Comparison of ENCODE assay signal across 27 cellular contexts in genomic region chr17:289409-289808, GRCh38.
DNase-seq lines count a peak whose midpoint lies in the region; ATAC-seq and TF ChIP-seq lines count a peak whose summit lies in the region.
"Had no signal": no experiment of that assay in that cellular context is flagged by ENCODE, and none has a peak within 500 bp of the region (broad histone marks: within the 10 kb centered on the region; RNA-seq: fewer than 3 reads in every experiment).

No MANE protein-coding gene starts in this region.

- H4K20me1 ChIP-seq in H9 (ENCODE audit: control insufficient read depth, insufficient read depth, insufficient read length), result no peaks in the 10 kb centered on the region

- H3K27ac ChIP-seq in H9 (ENCODE audit: insufficient read length, low read depth, low read length) (no peak overlapping the region), left lung (no peak overlapping the region)
- H3K27ac ChIP-seq: body of pancreas, SJCRH30 had no signal

- no peaks in the 10 kb centered on the region for H3K9me3 Mint-ChIP-seq in H9
- H3K9me3 Mint-ChIP-seq: activated T-cell treated with anti-CD3 and anti-CD28 coated beads, Interleukin-2, amount 50 U/mL, for 24 hours; IgD-negative memory B cell; stimulated activated naive B cell treated with anti-CD40 and anti-IgM and Interleukin-4, amounts not matched to agents 10 μg/mL and 1 μg/mL and 100 μg/mL, for 72 hours; type B pancreatic cell had no signal

- H2BK5ac ChIP-seq in H9 (ENCODE audit: insufficient read length, low read length), result no peak overlapping the region

- H2AK5ac ChIP-seq in H9 (ENCODE audit: insufficient read length, low read length), result no peak overlapping the region

- WGBS in H9 (ENCODE audit: extremely low coverage, insufficient read length, low lambda C conversion rate), result no CpG with 5 or more reads among the region's 18 CpGs

- H2AFZ ChIP-seq in H9 (ENCODE audit: low read length), result no peak overlapping the region

- H2BK15ac ChIP-seq in H9 (ENCODE audit: low read depth, low read length), result no peak overlapping the region

- no peak overlapping the region for H3K4ac ChIP-seq in H9 (ENCODE audit: low read depth, low read length)

- DNase-seq in H9, result no peak
- no peak for DNase-seq in T-helper 17 cell
- peak; percentile 15 to 53 for DNase-seq in left lung
- DNase-seq in sciatic nerve (ENCODE audit: low spot score), result peak; percentile 38
- no peak for DNase-seq in SIG-M5 (lab: John Stamatoyannopoulos, UW)
- DNase-seq: activated CD4-positive, alpha-beta T cell treated with anti-CD3 and anti-CD28 coated beads, Interleukin-2, amount 50 U/mL, for 1 hour; activated naive CD4-positive, alpha-beta T cell; activated T-cell treated with anti-CD3 and anti-CD28 coated beads, Interleukin-2, amount 50 U/mL, for 24 hours; DMS53; HCEC 1CT; kidney glomerular epithelial cell; NCI-H1436 treated with DMSO at 0.1 percent for 48 hours; NCI-H2107; SJCRH30; substantia nigra; WERI-Rb-1 had no signal

- H3K4me1 ChIP-seq in H9 (ENCODE audit: insufficient read depth, low read length), result no peaks in the 10 kb centered on the region
- no peaks in the 10 kb centered on the region for H3K4me1 ChIP-seq in left lung
- H3K4me1 ChIP-seq: body of pancreas, Caco-2, SJCRH30 had no signal

- H3K36me3 ChIP-seq in left lung, result peaks cover 0 to 9% of the 10 kb centered on the region in 2 donors
- H3K36me3 ChIP-seq: SJCRH30 had no signal

- no peaks in the 10 kb centered on the region for H3K23me2 ChIP-seq in H9 (ENCODE audit: insufficient read length, low read depth, low read length, poor library complexity, severe bottlenecking)

- no peak overlapping the region for H4K91ac ChIP-seq in H9 (ENCODE audit: insufficient read length, low read depth, low read length)

- H2BK12ac ChIP-seq in H9 (ENCODE audit: insufficient read length, low read depth, low read length), result no peak overlapping the region

- H3K56ac ChIP-seq in H9 (ENCODE audit: insufficient read length, low read depth, low read length), result no peak overlapping the region

- H3K9me3 ChIP-seq in H9 (ENCODE audit: control insufficient read depth, low read depth, low read length) (no peaks in the 10 kb centered on the region), T-helper 17 cell (ENCODE audit: control insufficient read depth, low read length, poor library complexity, severe bottlenecking) (no peaks in the 10 kb centered on the region), left lung (no peaks in the 10 kb centered on the region)
- H3K9me3 ChIP-seq: body of pancreas, Caco-2, mucosa of descending colon, SJCRH30 had no signal

- H3K4me3 Mint-ChIP-seq in H9 (no peak overlapping the region), T-helper 17 cell (no peak overlapping the region)
- H3K4me3 Mint-ChIP-seq: activated T-cell treated with anti-CD3 and anti-CD28 coated beads, Interleukin-2, amount 50 U/mL, for 24 hours; CD14-positive monocyte; IgD-negative memory B cell; stimulated activated naive B cell treated with anti-CD40 and anti-IgM and Interleukin-4, amounts not matched to agents 10 μg/mL and 1 μg/mL and 100 μg/mL, for 72 hours; type B pancreatic cell had no signal

- TF ChIP-seq CTCF in H9 (conservative IDR thresholded peaks at IDR 0.05) (no peak), left lung (IDR thresholded peaks at IDR 0.05) (no peak)

- H3K4me1 Mint-ChIP-seq in H9, result peaks cover 4 to 21% of the 10 kb centered on the region in 2 experiments
- H3K4me1 Mint-ChIP-seq in T-helper 17 cell, result no peaks in the 10 kb centered on the region

- H3K4me3 ChIP-seq in left lung, result no peak overlapping the region
- H3K4me3 ChIP-seq: body of pancreas, mucosa of descending colon, SJCRH30 had no signal

- H3K27ac Mint-ChIP-seq in H9 (peak overlapping the region in 2 of 3 experiments; percentile 12 to 54; a peak in 2 of 7 replicates), T-helper 17 cell (peak overlapping the region; percentile 37)
- H3K27ac Mint-ChIP-seq: activated T-cell treated with anti-CD3 and anti-CD28 coated beads, Interleukin-2, amount 50 U/mL, for 24 hours; progenitor cell of endocrine pancreas; stimulated activated naive B cell treated with anti-CD40 and anti-IgM and Interleukin-4, amounts not matched to agents 10 μg/mL and 1 μg/mL and 100 μg/mL, for 72 hours; type B pancreatic cell had no signal

- no peak overlapping the region for H3T11ph ChIP-seq in H9 (ENCODE audit: low read length)

- intact Hi-C loops in left lung (cut with DNase I), result no loop called here
- intact Hi-C loops in sciatic nerve (cut with DNase I), result no loop called here

- H3K14ac ChIP-seq in H9 (ENCODE audit: insufficient read depth, low read length), result no peak overlapping the region

- no peak overlapping the region for H3K9ac ChIP-seq in H9 (ENCODE audit: extremely low read depth, insufficient read length, low read length)

- H2BK120ac ChIP-seq in H9 (ENCODE audit: low read depth, low read length, poor library complexity, severe bottlenecking), result no peak overlapping the region

- H3K79me1 ChIP-seq in H9 (ENCODE audit: insufficient read depth, low read depth, low read length, poor library complexity, severe bottlenecking), result no peaks in the 10 kb centered on the region

- no peak overlapping the region for H3K23ac ChIP-seq in H9 (ENCODE audit: insufficient read length, low read depth, low read length)

- no peak overlapping the region for H4K8ac ChIP-seq in H9 (replicated peaks; ENCODE audit: insufficient read length, low read depth, low read length)

- H3K27me3 Mint-ChIP-seq in H9 (ENCODE audit: low read depth) (peaks cover 4% of the 10 kb centered on the region), T-helper 17 cell (peaks cover 13% of the 10 kb centered on the region)
- H3K27me3 Mint-ChIP-seq: progenitor cell of endocrine pancreas, type B pancreatic cell had no signal

- no peak overlapping the region for H3K18ac ChIP-seq in H9 (ENCODE audit: insufficient read length, low read depth, low read length)

- no peaks in the 10 kb centered on the region for H3K36me3 Mint-ChIP-seq in H9 (ENCODE audit: insufficient read depth in 1 of 3, low read depth in 3 of 3)
- peaks cover 2% of the 10 kb centered on the region for H3K36me3 Mint-ChIP-seq in T-helper 17 cell (ENCODE audit: low read depth)
- H3K36me3 Mint-ChIP-seq: CD14-positive monocyte, type B pancreatic cell had no signal

- H4K5ac ChIP-seq in H9 (ENCODE audit: insufficient read length, low read depth, low read length), result no peak overlapping the region

- no peak overlapping the region for H2BK20ac ChIP-seq in H9 (ENCODE audit: low read depth, low read length, poor library complexity, severe bottlenecking)

- H3K4me2 ChIP-seq in H9 (ENCODE audit: insufficient read depth, insufficient read length, low read length), result no peak overlapping the region

- ATAC-seq in T-helper 17 cell (no peak), left lung (no peak), sciatic nerve (no peak), HG03378 (IDR thresholded peaks at IDR 0.05; ENCODE audit: unreplicated experiment) (no peak), HG03159 (IDR thresholded peaks at IDR 0.05; ENCODE audit: unreplicated experiment) (no peak)
- ATAC-seq: body of pancreas, mucosa of descending colon, Panc1 had no signal

- no peaks in the 10 kb centered on the region for H3K79me2 ChIP-seq in H9 (ENCODE audit: insufficient read depth, low read length)

- H3K27me3 ChIP-seq in H9 (ENCODE audit: insufficient read depth, low read length) (no peaks in the 10 kb centered on the region), left lung (no peaks in the 10 kb centered on the region)
- H3K27me3 ChIP-seq: body of pancreas, SJCRH30 had no signal

Comparison
In these comparisons a context has a peak if more than half of its experiments do, and no peak if none do; other contexts are left out.
1. DNase-seq: peak in left lung (2 of 2) and sciatic nerve (single experiment); none in H9 (single experiment), T-helper 17 cell (0 of 3) and SIG-M5 (single experiment).